ENCODE assay signal across 8 cellular contexts in genomic region chr11:125111341-125112234, GRCh38. TPM values are rescaled to one million over a fixed set of nuclear protein-coding genes. Genes with fewer than 3 reads are reported as not detected.
DNase-seq lines count a peak whose midpoint lies in the region; ATAC-seq, FAIRE-seq and TF ChIP-seq lines count a peak whose summit lies in the region.

Gene TMEM218 (minus strand): TSS chr11:125111626. CDS start chr11:125102241, 9,385 bp downstream.

- H3K27me3 Mint-ChIP-seq in T-helper 2 cell treated with Interferon-gamma antibody and Interleukin-4, amounts not matched to agents 5 μg/mL and 100 μg/mL, for 36 hours (ENCODE audit: low read depth), result peaks cover 2% of the 10 kb centered on the region

- H3K27me3 ChIP-seq in ascending aorta (no peaks in the 10 kb centered on the region), right atrium auricular region (no peaks in the 10 kb centered on the region), psoas muscle (ENCODE audit: insufficient read depth in 3 of 3, low read length in 2 of 3) (no peaks in the 10 kb centered on the region)

- H3K27ac ChIP-seq in ascending aorta (peak within 1 kb of the TSS; percentile 69), right atrium auricular region (peak within 1 kb of the TSS; percentile 80 to 82), psoas muscle (peak within 1 kb of the TSS; percentile 71)

- H3K4me3 ChIP-seq in ascending aorta, result peak within 1 kb of the TSS; percentile 71 to 76
- peak within 1 kb of the TSS; percentile 81 to 83 for H3K4me3 ChIP-seq in right atrium auricular region
- H3K4me3 ChIP-seq in psoas muscle, result peak within 1 kb of the TSS; percentile 91

- peaks cover 19% of the 10 kb centered on the region for H3K4me1 Mint-ChIP-seq in T-helper 2 cell treated with Interferon-gamma antibody and Interleukin-4, amounts not matched to agents 5 μg/mL and 100 μg/mL, for 36 hours (ENCODE audit: low read depth)

- intact Hi-C loops in ascending aorta (cut with DNase I) (loop anchor here (1.0 to 10.0 kb wide), 11 partner anchors 53 to 1156 kb away; partner anchors contain the start of genes CCDC15, FAM118B, FEZ1 and FOXRED1), psoas muscle (cut with DNase I) (loop anchor here in 1 of 2 donors (10.0 kb wide), 1 partner anchor 157 kb away; the partner anchor contains the start of gene CCDC15)

- H3K4me1 ChIP-seq in ascending aorta (peaks cover 0 to 4% of the 10 kb centered on the region in 2 donors), right atrium auricular region (peaks cover 0 to 12% of the 10 kb centered on the region in 2 donors), psoas muscle (peaks cover 15% of the 10 kb centered on the region)

- H3K36me3 ChIP-seq in ascending aorta (no peaks in the 10 kb centered on the region), right atrium auricular region (no peaks in the 10 kb centered on the region), psoas muscle (ENCODE audit: insufficient read depth in 1 of 2, low read depth in 1 of 2) (no peaks in the 10 kb centered on the region)

- H3K9me3 ChIP-seq in ascending aorta (no peaks in the 10 kb centered on the region), right atrium auricular region (no peaks in the 10 kb centered on the region), psoas muscle (no peaks in the 10 kb centered on the region)

- ATAC-seq in GM18502 (IDR thresholded peaks at IDR 0.05; ENCODE audit: poor library complexity, unreplicated experiment) (peak; percentile 98), HG02970 (IDR thresholded peaks at IDR 0.05; ENCODE audit: low FRiP score, unreplicated experiment) (peak; percentile 100), psoas muscle (peak; percentile 100)

- H3K27ac Mint-ChIP-seq in T-helper 2 cell treated with Interferon-gamma antibody and Interleukin-4, amounts not matched to agents 5 μg/mL and 100 μg/mL, for 36 hours, result peak within 1 kb of the TSS; percentile 100

- H3K4me3 Mint-ChIP-seq in T-helper 2 cell treated with Interferon-gamma antibody and Interleukin-4, amounts not matched to agents 5 μg/mL and 100 μg/mL, for 36 hours, result peak within 1 kb of the TSS; percentile 99

- peaks cover 16% of the 10 kb centered on the region for H3K36me3 Mint-ChIP-seq in T-helper 2 cell treated with Interferon-gamma antibody and Interleukin-4, amounts not matched to agents 5 μg/mL and 100 μg/mL, for 36 hours (ENCODE audit: low read depth)

- DNase-seq in NCI-H1930 (lab: John Stamatoyannopoulos, UW) (peak; percentile 96 to 97), ascending aorta (ENCODE audit: low spot score in 2 of 2) (peak; percentile 98 to 99), right atrium auricular region (ENCODE audit: low spot score) (peak; percentile 100), psoas muscle (peak; percentile 100), urothelium cell line (ENCODE audit: low spot score) (peak; percentile 94)
- DNase-seq in T-helper 2 cell treated with Interferon-gamma antibody and Interleukin-4, amounts not matched to agents 5 μg/mL and 100 μg/mL, for 36 hours (ENCODE audit: low spot score), result peak; percentile 97

- 6 to 7% (median 6%) methylated on average over 50 of the region's 50 CpGs for WGBS in psoas muscle, 3 donors

- peaks cover 8% of the 10 kb centered on the region for H3K9me3 Mint-ChIP-seq in T-helper 2 cell treated with Interferon-gamma antibody and Interleukin-4, amounts not matched to agents 5 μg/mL and 100 μg/mL, for 36 hours

- TF ChIP-seq CTCF in ascending aorta (IDR thresholded peaks at IDR 0.05) (no peak), right atrium auricular region (IDR thresholded peaks at IDR 0.05) (no peak), psoas muscle (IDR thresholded peaks at IDR 0.05) (no peak)

- peak; percentile 92 for FAIRE-seq in urothelium cell line (lab: Jason Lieb, UNC)

RNA-seq across cellular contexts. Expression of gene TMEM218, which starts in this region (rescaled TPM):
- total RNA-seq in ascending aorta (0.64 TPM), right atrium auricular region (10 to 100 TPM in 1 of 2 donors, 1 to 10 TPM in 1; 8.3 to 15.3 TPM), psoas muscle (10 to 100 TPM in 1 of 4 donors, 1 to 10 TPM in 3; 4.9 to 12.1 (median 5.9) TPM)
- polyA plus RNA-seq in psoas muscle, result 10 to 100 TPM; 13.6 to 30.3 (median 18.4) TPM

Comparison
In these comparisons a context has a peak if more than half of its experiments do, and no peak if none do; other contexts are left out.
1. Peak in every context shown above with its lines: DNase-seq, ATAC-seq, H3K4me3 ChIP-seq and H3K27ac ChIP-seq.
2. Peak in DNase-seq, H3K4me3 ChIP-seq and H3K27ac ChIP-seq in ascending aorta; RNA of the gene not detected or under 1 TPM.